ENCODE assay signal across 8 cellular contexts in genomic region chr1:36387141-36387949, GRCh38. TPM values are rescaled to one million over a fixed set of nuclear protein-coding genes. Genes with fewer than 3 reads are reported as not detected.
DNase-seq lines count a peak whose midpoint lies in the region; ATAC-seq and TF ChIP-seq lines count a peak whose summit lies in the region.

No MANE protein-coding gene starts in this region.

- TF ChIP-seq CTCF in 22Rv1 (IDR thresholded peaks at IDR 0.05) (no peak), WERI-Rb-1 (IDR thresholded peaks at IDR 0.05; ENCODE audit: low read depth, low read length) (no peak), prostate gland (IDR thresholded peaks at IDR 0.05) (no peak)

- H3K27me3 ChIP-seq in HAP-1 (ENCODE audit: low read depth) (no peaks in the 10 kb centered on the region), WERI-Rb-1 (ENCODE audit: insufficient read depth, low read depth, severe bottlenecking) (no peaks in the 10 kb centered on the region), prostate gland (replicated peaks; ENCODE audit: insufficient read depth) (no peaks in the 10 kb centered on the region)

- in situ Hi-C loops in HAP-1 (cut with MboI; ENCODE audit: low sequenced_read_pairs): no loop called here

- WGBS in prostate gland: 56% methylated on average over 10 of the region's 10 CpGs

- H3K4me3 ChIP-seq in HAP-1 (peak overlapping the region; percentile 36), WERI-Rb-1 (ENCODE audit: low read depth, low read length) (no peak overlapping the region), prostate gland (no peak overlapping the region)

- intact Hi-C loops in prostate gland (cut with DNase I): loop anchor here (5.0 kb wide), 1 partner anchor 230 kb away; the partner anchor contains the start of gene MAP7D1

- TF ChIP-seq POLR2A in prostate gland (IDR thresholded peaks at IDR 0.05): no peak

- H3K4me1 ChIP-seq in HAP-1: peaks cover 22% of the 10 kb centered on the region
- peaks cover 19% of the 10 kb centered on the region for H3K4me1 ChIP-seq in prostate gland (replicated peaks)

- no peak for ATAC-seq in HG03460 (IDR thresholded peaks at IDR 0.05; ENCODE audit: unreplicated experiment)

- no peaks in the 10 kb centered on the region for H3K9me3 ChIP-seq in HAP-1
- no peaks in the 10 kb centered on the region for H3K9me3 ChIP-seq in WERI-Rb-1 (ENCODE audit: severe bottlenecking)
- H3K9me3 ChIP-seq in prostate gland: no peaks in the 10 kb centered on the region

- H3K27ac ChIP-seq in 22Rv1: peak overlapping the region; percentile 93
- peak overlapping the region; percentile 91 for H3K27ac ChIP-seq in WERI-Rb-1
- peak overlapping the region; percentile 98 to 99 for H3K27ac ChIP-seq in prostate gland

- DNase-seq in HAP-1 (ENCODE audit: low spot score in 2 of 2): peak in 1 of 2 experiments; percentile 26
- DNase-seq in WERI-Rb-1: no peak
- peak; percentile 86 for DNase-seq in fibroblast of the conjunctiva (ENCODE audit: low read depth)
- DNase-seq in prostate gland (ENCODE audit: low spot score): no peak
- DNase-seq in SK-N-DZ (ENCODE audit: low spot score): no peak
- DNase-seq in globus pallidus (ENCODE audit: low spot score): no peak

- H3K36me3 ChIP-seq in HAP-1 (replicated peaks): peaks cover 12% of the 10 kb centered on the region
- peaks cover 3% of the 10 kb centered on the region; the same call in 1 of the 2 replicates for H3K36me3 ChIP-seq in WERI-Rb-1
- H3K36me3 ChIP-seq in prostate gland: no peaks in the 10 kb centered on the region

RNA-seq across cellular contexts. Expression of gene STK40, which starts 1.6 kb away (rescaled TPM):
- 100 to 1,000 TPM in 1 of 2 donors, 10 to 100 TPM in 1; 30.8 to 111 TPM for total RNA-seq in prostate gland
- 10.9 and 14.0 TPM in 2 replicates for polyA plus RNA-seq in SK-N-DZ (2014; cell fraction: cytosol; rRNA removed)
- polyA plus RNA-seq in SK-N-DZ (2014; cell fraction: nucleus; rRNA removed): 7.0 and 8.6 TPM in 2 replicates

RNA-seq across cellular contexts. Expression of gene LSM10, which starts 10.4 kb away (rescaled TPM):
- 10 to 100 TPM; 36.8 to 72.7 TPM for total RNA-seq in prostate gland
- 3.0 and 7.0 TPM in 2 replicates for polyA plus RNA-seq in SK-N-DZ (2014; cell fraction: cytosol; rRNA removed)
- polyA plus RNA-seq in SK-N-DZ (2014; cell fraction: nucleus; rRNA removed): 0.71 and 7.9 TPM in 2 replicates
